ENCODE assay signal across 21 cellular contexts in genomic region chr15:43210807-43211206, GRCh38. TPM values are rescaled to one million over a fixed set of nuclear protein-coding genes. Genes with fewer than 3 reads are reported as not detected.
DNase-seq lines count a peak whose midpoint lies in the region; ATAC-seq, FAIRE-seq and TF ChIP-seq lines count a peak whose summit lies in the region.
"Had no signal": no experiment of that assay in that cellular context is flagged by ENCODE, and none has a peak within 500 bp of the region (broad histone marks: within the 10 kb centered on the region; RNA-seq: fewer than 3 reads in every experiment).

No MANE protein-coding gene starts in this region.

- TF ChIP-seq RAD21 in HepG2 (CRISPR knock-in tag; IDR thresholded peaks at IDR 0.05): no peak
- 0 out of 4 replicates have a peak, but pooled peaks of 1 of the 2 experiments have one; percentile 2 for TF ChIP-seq RAD21 in H1 (IDR thresholded peaks at IDR 0.05 in 1 of 2, conservative IDR thresholded peaks at IDR 0.05 in 1 of 2; ENCODE audit: low read depth in 2 of 2, low read length in 2 of 2)

- no peak overlapping the region for H2BK5ac ChIP-seq in H1 (ENCODE audit: low read depth, low read length)
- H2BK5ac ChIP-seq in neuronal stem cell (ENCODE audit: low read length): no peak overlapping the region

- H3K4ac ChIP-seq in H1 (replicated peaks; ENCODE audit: insufficient read length, low read depth, low read length) (no peak overlapping the region), neuronal stem cell (ENCODE audit: low read length) (no peak overlapping the region)

- intact Hi-C loops in HepG2 (cut with micrococcal nuclease; ENCODE audit: unreplicated experiment) (no loop called here), right lobe of liver (cut with DNase I) (no loop called here)

- no peak for DNase-seq in HepG2 (ENCODE audit: low spot score)
- DNase-seq in right lobe of liver: no peak
- DNase-seq in H1 (ENCODE audit: low read depth in 1 of 2, low spot score in 2 of 2): no peak
- DNase-seq in neuronal stem cell (ENCODE audit: low spot score): no peak
- no peak for DNase-seq in KBM-7
- no peak for DNase-seq in NCI-H524 (lab: John Stamatoyannopoulos, UW)
- no peak for DNase-seq in NCI-H128 (lab: John Stamatoyannopoulos, UW; ENCODE audit: unreplicated experiment)
- DNase-seq: 8988T; Calu3; CD8-positive, alpha-beta T cell; DMS79 treated with DMSO at 0.1 percent for 48 hours; GF-D8; HCEC 1CT had no signal

- in situ Hi-C loops in HepG2 (cut with HindIII; ENCODE audit: extremely low pct_ligation_motif_present, low pct_unique_long_range_greater_than_20kb) (loop anchor here (25.0 kb wide), 1 partner anchor 499 kb away; no protein-coding TSS in a partner anchor), KBM-7 (cut with MboI; ENCODE audit: low pct_unique_long_range_greater_than_20kb, low sequenced_read_pairs) (no loop called here)

- no peak for TF ChIP-seq POLR2A in HepG2 (IDR thresholded peaks at IDR 0.05; ENCODE audit: insufficient read depth in 1 of 2, low read depth in 2 of 2, low read length in 2 of 2)
- TF ChIP-seq POLR2A in right lobe of liver (IDR thresholded peaks at IDR 0.05): no peak
- no peak for TF ChIP-seq POLR2A in H1 (IDR thresholded peaks at IDR 0.05; ENCODE audit: control extremely low read depth in 1 of 2, low read depth in 2 of 2, low read length in 2 of 2)

- WGBS in HepG2 (ENCODE audit: low lambda C conversion rate): 14% methylated on average over 9 of the region's 9 CpGs
- WGBS in right lobe of liver (ENCODE audit: insufficient coverage, low coverage, low lambda C conversion rate, missing lambda C conversion rate): 57% methylated on average over 8 of the region's 9 CpGs
- WGBS in H1 (ENCODE audit: extremely low coverage in 1 of 2, insufficient coverage in 1 of 2, insufficient read length in 1 of 2, insufficient replicate concordance in 2 of 2, low coverage in 1 of 2, low lambda C conversion rate in 2 of 2, missing lambda C conversion rate in 1 of 2), 2 experiments: 91% methylated on average over 9 of the region's 9 CpGs; no CpG with 5 or more reads in 1 of the 2 experiments
- no CpG with 5 or more reads among the region's 9 CpGs for WGBS in neuronal stem cell (ENCODE audit: extremely low coverage in 2 of 2, insufficient read length in 2 of 2, insufficient replicate concordance in 1 of 2), 2 donors

- H3K27ac ChIP-seq in HepG2 (ENCODE audit: extremely low read length, insufficient read depth, low read length) (no peak overlapping the region), right lobe of liver (no peak overlapping the region), H1 (ENCODE audit: low read depth, low read length) (no peak overlapping the region), neuronal stem cell (replicated peaks; ENCODE audit: low read length) (no peak overlapping the region)
- H3K27ac ChIP-seq: BLaER1, HL-60 had no signal

- no peak overlapping the region for H2BK15ac ChIP-seq in H1 (ENCODE audit: low read length)
- no peak overlapping the region for H2BK15ac ChIP-seq in neuronal stem cell (ENCODE audit: low read length)

- H3K9ac ChIP-seq in HepG2 (ENCODE audit: insufficient read depth, low read depth, low read length) (no peak overlapping the region), H1 (replicated peaks in 1 of 4; ENCODE audit: extremely low read depth in 1 of 4, low read depth in 3 of 4, low read length in 3 of 4) (no peak overlapping the region), neuronal stem cell (ENCODE audit: low read depth, low read length, poor library complexity) (no peak overlapping the region)
- H3K9ac ChIP-seq: BLaER1 had no signal

- H3K79me1 ChIP-seq in H1 (ENCODE audit: low read depth, low read length) (no peaks in the 10 kb centered on the region), neuronal stem cell (ENCODE audit: low read depth, low read length) (no peaks in the 10 kb centered on the region)

- H2BK12ac ChIP-seq in H1 (ENCODE audit: low read depth, low read length) (no peak overlapping the region), neuronal stem cell (ENCODE audit: low read length) (no peak overlapping the region)

- H4K8ac ChIP-seq in H1 (ENCODE audit: extremely low read depth, insufficient read depth, low read length) (peak overlapping the region; percentile 31; the same call in 1 of the 2 replicates), neuronal stem cell (ENCODE audit: low read depth, low read length) (peak overlapping the region; percentile 66)

- H3K4me2 ChIP-seq in HepG2 (ENCODE audit: low read depth, low read length) (no peak overlapping the region), H1 (ENCODE audit: insufficient read depth in 1 of 2, low read depth in 2 of 2, low read length in 2 of 2) (no peak overlapping the region), neuronal stem cell (ENCODE audit: insufficient read depth, low read length, poor library complexity, severe bottlenecking) (no peak overlapping the region)
- H3K4me2 ChIP-seq: BLaER1 had no signal

- CTCF ChIA-PET in HepG2 (lab: Yijun Ruan, JAX; ENCODE audit: low intra/inter-chr PET ratio, low total read pairs) (interaction anchor here (1.8 kb wide), 1 partner anchor 75 kb away, joined by 11 read pairs; no protein-coding TSS in a partner anchor), H1 (lab: Charles Lee; ENCODE audit: partially characterized antibody) (interaction anchor here (0.6 to 9.6 kb wide), 13 partner anchors 10 to 91 kb away, joined by 3 to 109 read pairs (median 4); partner anchors contain the start of genes EPB42, TGM5 and TGM7)

- FAIRE-seq in HepG2 (lab: Jason Lieb, UNC) (no peak), H1 (lab: Jason Lieb, UNC) (no peak)

- H3K18ac ChIP-seq in H1 (ENCODE audit: extremely low read depth, low read length) (no peak overlapping the region), neuronal stem cell (ENCODE audit: low read length) (peak overlapping the region; percentile 23)

- H3K79me2 ChIP-seq in HepG2 (ENCODE audit: insufficient read depth, low read length): no peaks in the 10 kb centered on the region
- H3K79me2 ChIP-seq in H1 (ENCODE audit: control insufficient read depth in 1 of 2, insufficient read depth in 2 of 2, low read length in 2 of 2): no peaks in the 10 kb centered on the region

- H4K91ac ChIP-seq in H1 (replicated peaks; ENCODE audit: insufficient read length, low read length) (no peak overlapping the region), neuronal stem cell (ENCODE audit: low read depth, low read length, poor library complexity) (no peak overlapping the region)

- TF ChIP-seq CTCF in HepG2 (CRISPR knock-in tag; IDR thresholded peaks at IDR 0.05) (no peak), right lobe of liver (IDR thresholded peaks at IDR 0.05) (no peak), H1 (IDR thresholded peaks at IDR 0.05; ENCODE audit: control extremely low read depth in 1 of 3, insufficient read depth in 1 of 3, low read depth in 1 of 3, low read length in 3 of 3) (no peak)

- POLR2A ChIA-PET in HepG2 (lab: Yijun Ruan, JAX) (no interaction called here), H1 (lab: Charles Lee; ENCODE audit: partially characterized antibody) (no interaction called here)

- H3K23ac ChIP-seq in H1 (ENCODE audit: insufficient read length): no peak overlapping the region
- H3K23ac ChIP-seq in neuronal stem cell (ENCODE audit: low read depth, low read length, poor library complexity): no peak overlapping the region

- H3K36me3 ChIP-seq in HepG2 (replicated peaks in 1 of 2; ENCODE audit: control insufficient read depth in 1 of 2, insufficient read depth in 2 of 2, low read length in 2 of 2) (no peaks in the 10 kb centered on the region), right lobe of liver (no peaks in the 10 kb centered on the region), H1 (ENCODE audit: control insufficient read depth in 2 of 4, insufficient read depth in 4 of 4, low read length in 3 of 4) (no peaks in the 10 kb centered on the region), neuronal stem cell (replicated peaks in 1 of 2; ENCODE audit: control insufficient read depth in 2 of 2, insufficient read depth in 2 of 2, low read length in 2 of 2) (no peaks in the 10 kb centered on the region)
- H3K36me3 ChIP-seq: BLaER1 had no signal

- no peaks in the 10 kb centered on the region for H3K23me2 ChIP-seq in H1 (ENCODE audit: low read depth, low read length)

- H3K27me3 ChIP-seq in HepG2 (ENCODE audit: control insufficient read depth in 1 of 2, insufficient read depth in 2 of 2, low read length in 2 of 2) (peaks cover 1 to 61% of the 10 kb centered on the region in 2 experiments; a peak in 3 of 5 replicates), right lobe of liver (no peaks in the 10 kb centered on the region), H1 (replicated peaks in 1 of 4; ENCODE audit: control insufficient read depth in 3 of 4, extremely low read depth in 1 of 4, insufficient read depth in 3 of 4, low read length in 3 of 4) (no peaks in the 10 kb centered on the region), neuronal stem cell (ENCODE audit: control insufficient read depth in 3 of 3, insufficient read depth in 3 of 3, low read depth in 1 of 3, low read length in 3 of 3) (peaks cover 0 to 55% (median 0%) of the 10 kb centered on the region in 3 experiments)
- H3K27me3 ChIP-seq: BLaER1 had no signal

- no peaks in the 10 kb centered on the region for H3K9me3 ChIP-seq in HepG2 (ENCODE audit: low read length)
- H3K9me3 ChIP-seq in right lobe of liver: no peaks in the 10 kb centered on the region
- no peaks in the 10 kb centered on the region for H3K9me3 ChIP-seq in H1 (ENCODE audit: insufficient read depth in 2 of 2, low read depth in 1 of 2, low read length in 1 of 2)
- no peaks in the 10 kb centered on the region for H3K9me3 ChIP-seq in neuronal stem cell (replicated peaks in 1 of 2; ENCODE audit: control insufficient read depth in 2 of 2, insufficient read depth in 1 of 2, low read depth in 1 of 2, low read length in 2 of 2)
- H3K9me3 ChIP-seq: BLaER1 had no signal

- H4K20me1 ChIP-seq in HepG2 (ENCODE audit: insufficient read depth, low read length): no peaks in the 10 kb centered on the region
- no peaks in the 10 kb centered on the region for H4K20me1 ChIP-seq in H1 (replicated peaks in 1 of 2; ENCODE audit: control insufficient read depth in 1 of 2, insufficient read depth in 2 of 2, low read length in 2 of 2)
- H4K20me1 ChIP-seq: BLaER1 had no signal

- H4K5ac ChIP-seq in H1 (ENCODE audit: insufficient read length, low read depth, low read length): no peak overlapping the region

- H3K56ac ChIP-seq in H1 (replicated peaks; ENCODE audit: insufficient read length, low read depth, low read length): no peak overlapping the region

- ATAC-seq in HepG2 (peak; percentile 15), right lobe of liver (no peak)
- ATAC-seq: CD8-positive, alpha-beta T cell had no signal

- H3K14ac ChIP-seq in H1 (ENCODE audit: insufficient read length) (no peak overlapping the region), neuronal stem cell (ENCODE audit: low read length) (no peak overlapping the region)

- no peak overlapping the region for H3K4me3 ChIP-seq in HepG2 (replicated peaks in 1 of 3; ENCODE audit: insufficient read depth in 1 of 3, low read depth in 2 of 3, low read length in 3 of 3)
- no peak overlapping the region for H3K4me3 ChIP-seq in right lobe of liver
- H3K4me3 ChIP-seq in H1 (ENCODE audit: extremely low read depth in 1 of 4, insufficient read depth in 2 of 4, low read depth in 3 of 4, low read length in 4 of 4): no peak overlapping the region
- no peak overlapping the region for H3K4me3 ChIP-seq in neuronal stem cell (ENCODE audit: low read length in 2 of 2)
- H3K4me3 ChIP-seq: BLaER1 had no signal

- no peak overlapping the region for H2BK120ac ChIP-seq in H1 (replicated peaks; ENCODE audit: low read depth, low read length)
- H2BK120ac ChIP-seq in neuronal stem cell (ENCODE audit: low read depth, low read length): no peak overlapping the region

- H2AK5ac ChIP-seq in H1 (ENCODE audit: low read depth, low read length): no peak overlapping the region
- no peak overlapping the region for H2AK5ac ChIP-seq in neuronal stem cell (ENCODE audit: low read depth, low read length)

- no peak overlapping the region for H2AFZ ChIP-seq in HepG2 (ENCODE audit: low read length)
- no peak overlapping the region for H2AFZ ChIP-seq in H1 (ENCODE audit: low read length)
- no peak overlapping the region for H2AFZ ChIP-seq in neuronal stem cell (ENCODE audit: low read length)

- H3K4me1 ChIP-seq in HepG2 (ENCODE audit: insufficient read depth, low read length) (no peaks in the 10 kb centered on the region), right lobe of liver (no peaks in the 10 kb centered on the region), H1 (replicated peaks in 1 of 4; ENCODE audit: control insufficient read depth in 3 of 4, insufficient read depth in 4 of 4, low read length in 3 of 4) (peaks cover 0 to 3% (median 0%) of the 10 kb centered on the region in 4 experiments; a peak in 2 of 7 replicates), neuronal stem cell (ENCODE audit: control insufficient read depth in 2 of 2, insufficient read depth in 1 of 2, low read depth in 1 of 2, low read length in 2 of 2) (no peaks in the 10 kb centered on the region)

- TF ChIP-seq EP300 in HepG2 (IDR thresholded peaks at IDR 0.05; ENCODE audit: low read depth in 2 of 2, low read length in 2 of 2) (no peak), HepG2 (CRISPR knock-in tag; IDR thresholded peaks at IDR 0.05; ENCODE audit: borderline replicate concordance) (no peak), H1 (IDR thresholded peaks at IDR 0.05; ENCODE audit: borderline replicate concordance in 1 of 2, low read depth in 2 of 2, low read length in 2 of 2) (no peak)

- no TSS peak for BruUV-seq in HepG2 (replicated peaks; lab: Mats Ljungman, UMichigan)

- H2BK20ac ChIP-seq in H1 (ENCODE audit: low read length): peak overlapping the region; percentile 61; the same call in 1 of the 2 replicates

RNA-seq across cellular contexts. Expression of gene EPB42, which starts 10.0 kb away (rescaled TPM):
- total RNA-seq in HepG2 (2016; rRNA removed; fragmentation: Illumina TruSeq; extraction: Trizol) (not detected in 2 replicates), right lobe of liver (1 to 10 TPM in 1 of 6 experiments, under 1 TPM in 2, not detected in 3; 0.20 to 3.4 (median 0.64) TPM)
- not detected in 2 replicates for total RNA-seq in HepG2 (2016; cell fraction: cytosol; rRNA removed; fragmentation: Illumina TruSeq; extraction: Trizol; ENCODE audit: low read depth)
- total RNA-seq in HepG2 (2016; cell fraction: insoluble cytoplasmic fraction; rRNA removed; fragmentation: Illumina TruSeq; extraction: Trizol): not detected in 2 replicates
- not detected in 2 replicates for total RNA-seq in HepG2 (2016; cell fraction: membrane; rRNA removed; fragmentation: Illumina TruSeq; extraction: Trizol)
- not detected in 2 replicates for total RNA-seq in HepG2 (2016; cell fraction: nucleus; rRNA removed; fragmentation: Illumina TruSeq; extraction: Trizol)
- polyA plus RNA-seq in HepG2 (2011; rRNA removed) (not detected in 2 replicates), H1 (2011; rRNA removed) (not detected in 2 replicates)
- polyA plus RNA-seq in HepG2 (2011; cell fraction: cytosol; rRNA removed): not detected in 2 replicates
- not detected in 2 replicates for polyA plus RNA-seq in HepG2 (2011; cell fraction: nucleus; rRNA removed)
- not detected in 2 replicates for polyA plus RNA-seq in HepG2 (2012)
- polyA plus RNA-seq in HepG2 (2016; cell fraction: cytosol; fragmentation: Illumina TruSeq; extraction: Trizol; ENCODE audit: low read depth): not detected in 2 replicates
- not detected in 2 replicates for polyA plus RNA-seq in HepG2 (2016; cell fraction: insoluble cytoplasmic fraction; fragmentation: Illumina TruSeq; extraction: Trizol; ENCODE audit: low read depth)
- not detected in 2 replicates for polyA plus RNA-seq in HepG2 (2016; cell fraction: membrane; fragmentation: Illumina TruSeq; extraction: Trizol; ENCODE audit: low read depth)
- not detected in 2 replicates for polyA plus RNA-seq in HepG2 (2016; cell fraction: nucleus; fragmentation: Illumina TruSeq; extraction: Trizol; ENCODE audit: insufficient read depth, low read depth)
- polyA minus RNA-seq in HepG2 (2011; rRNA and poly(A)+ RNA removed; ENCODE audit: low replicate concordance): not detected in 2 replicates
- polyA minus RNA-seq in HepG2 (2011; cell fraction: cytosol; rRNA and poly(A)+ RNA removed): not detected in 2 replicates
- not detected in 2 replicates for polyA minus RNA-seq in HepG2 (2011; cell fraction: nucleus; rRNA and poly(A)+ RNA removed)
- not detected in 2 replicates for total RNA-seq in H1 (2021; fragmentation: NEBNext Ultra II Directional; extraction: Animal tissue kit (Norgen Biotek cat#: 25700))
- not detected for polyA plus RNA-seq in H1 (2011; cell fraction: cytosol; rRNA removed)
- not detected for polyA plus RNA-seq in H1 (2011; cell fraction: nucleus; rRNA removed)
- not detected in 4 replicates for polyA plus RNA-seq in H1 (2012, experiment 1 of 2)
- polyA plus RNA-seq in H1 (2012, experiment 2 of 2): not detected
- not detected for polyA plus RNA-seq in H1 (2013, experiment 1 of 2)
- not detected for polyA plus RNA-seq in H1 (2013, experiment 2 of 2)
- polyA minus RNA-seq in H1 (2011; rRNA and poly(A)+ RNA removed): not detected in 2 replicates
- polyA minus RNA-seq in H1 (2011; cell fraction: cytosol; rRNA and poly(A)+ RNA removed): not detected
- polyA minus RNA-seq in H1 (2011; cell fraction: nucleus; rRNA and poly(A)+ RNA removed): not detected
- not detected for polyA plus RNA-seq in neuronal stem cell (2013, experiment 1 of 2)
- polyA plus RNA-seq in neuronal stem cell (2013, experiment 2 of 2): not detected
- total RNA-seq: A673; Calu3; CD8-positive, alpha-beta T cell; H4; HT1080 had no signal
- polyA plus RNA-seq: AG04450, IgD-negative memory B cell had no signal

RNA-seq across cellular contexts. Expression of gene CCNDBP1, which starts 25.6 kb away (rescaled TPM):
- 24.8 and 33.1 TPM in 2 replicates for total RNA-seq in HepG2 (2016; rRNA removed; fragmentation: Illumina TruSeq; extraction: Trizol)
- 5.3 and 5.7 TPM in 2 replicates for total RNA-seq in HepG2 (2016; cell fraction: cytosol; rRNA removed; fragmentation: Illumina TruSeq; extraction: Trizol; ENCODE audit: low read depth)
- total RNA-seq in HepG2 (2016; cell fraction: insoluble cytoplasmic fraction; rRNA removed; fragmentation: Illumina TruSeq; extraction: Trizol): 23.1 and 35.5 TPM in 2 replicates
- total RNA-seq in HepG2 (2016; cell fraction: membrane; rRNA removed; fragmentation: Illumina TruSeq; extraction: Trizol): 11.3 and 11.4 TPM in 2 replicates
- 14.3 and 16.4 TPM in 2 replicates for total RNA-seq in HepG2 (2016; cell fraction: nucleus; rRNA removed; fragmentation: Illumina TruSeq; extraction: Trizol)
- 35.9 and 42.3 TPM in 2 replicates for polyA plus RNA-seq in HepG2 (2011; rRNA removed)
- polyA plus RNA-seq in HepG2 (2011; cell fraction: cytosol; rRNA removed): 35.3 and 35.4 TPM in 2 replicates
- polyA plus RNA-seq in HepG2 (2011; cell fraction: nucleus; rRNA removed): 31.8 and 37.6 TPM in 2 replicates
- 23.1 and 31.6 TPM in 2 replicates for polyA plus RNA-seq in HepG2 (2012)
- polyA plus RNA-seq in HepG2 (2016; cell fraction: cytosol; fragmentation: Illumina TruSeq; extraction: Trizol; ENCODE audit: low read depth): 5.0 and 5.3 TPM in 2 replicates
- 31.6 and 34.7 TPM in 2 replicates for polyA plus RNA-seq in HepG2 (2016; cell fraction: insoluble cytoplasmic fraction; fragmentation: Illumina TruSeq; extraction: Trizol; ENCODE audit: low read depth)
- polyA plus RNA-seq in HepG2 (2016; cell fraction: membrane; fragmentation: Illumina TruSeq; extraction: Trizol; ENCODE audit: low read depth): 7.8 and 9.0 TPM in 2 replicates
- 16.2 and 18.0 TPM in 2 replicates for polyA plus RNA-seq in HepG2 (2016; cell fraction: nucleus; fragmentation: Illumina TruSeq; extraction: Trizol; ENCODE audit: insufficient read depth, low read depth)
- polyA minus RNA-seq in HepG2 (2011; rRNA and poly(A)+ RNA removed; ENCODE audit: low replicate concordance): 25.9 and 41.1 TPM in 2 replicates
- 13.3 and 14.3 TPM in 2 replicates for polyA minus RNA-seq in HepG2 (2011; cell fraction: cytosol; rRNA and poly(A)+ RNA removed)
- polyA minus RNA-seq in HepG2 (2011; cell fraction: nucleus; rRNA and poly(A)+ RNA removed): 40.0 and 46.0 TPM in 2 replicates
- 10 to 100 TPM; 20.2 to 30.5 (median 22.9) TPM for total RNA-seq in right lobe of liver
- 23.4 TPM in 2 replicates for total RNA-seq in H1 (2021; fragmentation: NEBNext Ultra II Directional; extraction: Animal tissue kit (Norgen Biotek cat#: 25700))
- polyA plus RNA-seq in H1 (2011; rRNA removed): 29.0 and 41.7 TPM in 2 replicates
- polyA plus RNA-seq in H1 (2011; cell fraction: cytosol; rRNA removed): 32.9 TPM
- polyA plus RNA-seq in H1 (2011; cell fraction: nucleus; rRNA removed): 25.2 TPM
- 21.2 to 27.9 TPM (median 24.2 TPM) in 4 replicates for polyA plus RNA-seq in H1 (2012, experiment 1 of 2)
- polyA plus RNA-seq in H1 (2012, experiment 2 of 2): 13.1 TPM
- polyA plus RNA-seq in H1 (2013, experiment 1 of 2): 16.5 TPM
- polyA plus RNA-seq in H1 (2013, experiment 2 of 2): 16.7 TPM
- polyA minus RNA-seq in H1 (2011; rRNA and poly(A)+ RNA removed): 17.5 and 24.0 TPM in 2 replicates
- 14.9 TPM for polyA minus RNA-seq in H1 (2011; cell fraction: cytosol; rRNA and poly(A)+ RNA removed)
- polyA minus RNA-seq in H1 (2011; cell fraction: nucleus; rRNA and poly(A)+ RNA removed): 13.2 TPM
- 36.6 TPM for polyA plus RNA-seq in neuronal stem cell (2013, experiment 1 of 2)
- 34.7 TPM for polyA plus RNA-seq in neuronal stem cell (2013, experiment 2 of 2)

RNA-seq across cellular contexts. Expression of gene TGM5, which starts 55.9 kb away (rescaled TPM):
- total RNA-seq in HepG2 (2016; rRNA removed; fragmentation: Illumina TruSeq; extraction: Trizol): 0.18 and 0.22 TPM in 2 replicates
- not detected in 2 replicates for total RNA-seq in HepG2 (2016; cell fraction: cytosol; rRNA removed; fragmentation: Illumina TruSeq; extraction: Trizol; ENCODE audit: low read depth)
- total RNA-seq in HepG2 (2016; cell fraction: insoluble cytoplasmic fraction; rRNA removed; fragmentation: Illumina TruSeq; extraction: Trizol): 0.22 and 0.30 TPM in 2 replicates
- 0.09 and 0.14 TPM in 2 replicates for total RNA-seq in HepG2 (2016; cell fraction: membrane; rRNA removed; fragmentation: Illumina TruSeq; extraction: Trizol)
- total RNA-seq in HepG2 (2016; cell fraction: nucleus; rRNA removed; fragmentation: Illumina TruSeq; extraction: Trizol): 0.16 TPM in 1 of 2 replicates, not detected in the other
- polyA plus RNA-seq in HepG2 (2011; rRNA removed): 0.55 and 0.65 TPM in 2 replicates
- polyA plus RNA-seq in HepG2 (2011; cell fraction: cytosol; rRNA removed): 0.38 and 0.54 TPM in 2 replicates
- 1.7 and 1.9 TPM in 2 replicates for polyA plus RNA-seq in HepG2 (2011; cell fraction: nucleus; rRNA removed)
- polyA plus RNA-seq in HepG2 (2012): 0.08 TPM in 1 of 2 replicates, not detected in the other
- 0.05 and 0.09 TPM in 2 replicates for polyA plus RNA-seq in HepG2 (2016; cell fraction: cytosol; fragmentation: Illumina TruSeq; extraction: Trizol; ENCODE audit: low read depth)
- polyA plus RNA-seq in HepG2 (2016; cell fraction: insoluble cytoplasmic fraction; fragmentation: Illumina TruSeq; extraction: Trizol; ENCODE audit: low read depth): 0.13 and 0.21 TPM in 2 replicates
- polyA plus RNA-seq in HepG2 (2016; cell fraction: membrane; fragmentation: Illumina TruSeq; extraction: Trizol; ENCODE audit: low read depth): 0.18 and 0.22 TPM in 2 replicates
- 0.40 and 0.59 TPM in 2 replicates for polyA plus RNA-seq in HepG2 (2016; cell fraction: nucleus; fragmentation: Illumina TruSeq; extraction: Trizol; ENCODE audit: insufficient read depth, low read depth)
- 0.56 TPM in 1 of 2 replicates, not detected in the other for polyA minus RNA-seq in HepG2 (2011; rRNA and poly(A)+ RNA removed; ENCODE audit: low replicate concordance)
- not detected in 2 replicates for polyA minus RNA-seq in HepG2 (2011; cell fraction: cytosol; rRNA and poly(A)+ RNA removed)
- 0.39 and 0.50 TPM in 2 replicates for polyA minus RNA-seq in HepG2 (2011; cell fraction: nucleus; rRNA and poly(A)+ RNA removed)
- total RNA-seq in right lobe of liver: not detected
- total RNA-seq in H1 (2021; fragmentation: NEBNext Ultra II Directional; extraction: Animal tissue kit (Norgen Biotek cat#: 25700)): not detected in 2 replicates
- polyA plus RNA-seq in H1 (2011; rRNA removed): not detected in 2 replicates
- polyA plus RNA-seq in H1 (2011; cell fraction: cytosol; rRNA removed): not detected
- polyA plus RNA-seq in H1 (2011; cell fraction: nucleus; rRNA removed): not detected
- not detected in 4 replicates for polyA plus RNA-seq in H1 (2012, experiment 1 of 2)
- not detected for polyA plus RNA-seq in H1 (2012, experiment 2 of 2)
- not detected for polyA plus RNA-seq in H1 (2013, experiment 1 of 2)
- polyA plus RNA-seq in H1 (2013, experiment 2 of 2): not detected
- not detected in 2 replicates for polyA minus RNA-seq in H1 (2011; rRNA and poly(A)+ RNA removed)
- polyA minus RNA-seq in H1 (2011; cell fraction: cytosol; rRNA and poly(A)+ RNA removed): not detected
- polyA minus RNA-seq in H1 (2011; cell fraction: nucleus; rRNA and poly(A)+ RNA removed): not detected
- not detected for polyA plus RNA-seq in neuronal stem cell (2013, experiment 1 of 2)
- not detected for polyA plus RNA-seq in neuronal stem cell (2013, experiment 2 of 2)
- total RNA-seq: A673; Calu3; CD8-positive, alpha-beta T cell; H4 had no signal
- polyA plus RNA-seq: AG04450, CD14-positive monocyte, IgD-negative memory B cell had no signal
